26 cellular contexts compared by ENCODE assay signal in genomic region chr2:201090574-201090973, GRCh38.
"Had no signal": no experiment of that assay in that cellular context is flagged by ENCODE, and none has a peak within 500 bp of the region (broad histone marks: within the 10 kb centered on the region; RNA-seq: fewer than 3 reads in every experiment).

No MANE protein-coding gene starts in this region.

- DNase-seq: cerebellar nuclear complex; cortex of kidney; effector CD4-positive, alpha-beta T cell; foreskin keratinocyte; heart left ventricle; kidney; midbrain; naive thymus-derived CD4-positive, alpha-beta T cell; stimulated activated CD4-positive, alpha-beta T cell treated with anti-CD3 and anti-CD28 coated beads, Interleukin-12 subunit alpha, Interleukin-12 subunit beta, amount 100 ng/mL, for 4 hours; stimulated activated CD4-positive, alpha-beta T cell treated with anti-CD3 and anti-CD28 coated beads, Interleukin-1b, Interleukin-23, amount 100 ng/mL, for 48 hours; stimulated activated CD4-positive, alpha-beta T cell treated with anti-CD3 and anti-CD28 coated beads, Interleukin-4, amount 100 ng/mL, for 24 hours; stimulated activated naive CD4-positive, alpha-beta T cell treated with Interleukin-2 at 50 U/mL for 16 hours; stomach; testis; tibial artery; upper lobe of left lung had no signal

- H2AFZ ChIP-seq: hepatocyte, parathyroid adenoma had no signal

- H3K4me1 ChIP-seq: esophagus muscularis mucosa, foreskin keratinocyte, gastroesophageal sphincter, heart left ventricle, parathyroid adenoma, stomach, testis, tibial artery, upper lobe of left lung had no signal

- H3K27ac ChIP-seq: esophagus muscularis mucosa, foreskin keratinocyte, gastroesophageal sphincter, heart left ventricle, hepatocyte, parathyroid adenoma, stomach, testis, tibial artery, upper lobe of left lung had no signal

- H3K9me3 ChIP-seq: esophagus muscularis mucosa, gastroesophageal sphincter, heart left ventricle, stomach, testis, tibial artery, upper lobe of left lung had no signal

- ATAC-seq: foreskin keratinocyte; gastroesophageal sphincter; heart left ventricle; naive thymus-derived CD4-positive, alpha-beta T cell; sciatic nerve; stimulated activated effector memory CD8-positive, alpha-beta T cell treated with anti-CD3 and anti-CD28 coated beads, Interleukin-12 subunit alpha, Interleukin-12 subunit beta, amount 100 ng/mL, for 72 hours had no signal

- FAIRE-seq: endothelial cell of umbilical vein, kidney, urothelium cell line had no signal

- H3K4me3 ChIP-seq: esophagus muscularis mucosa, gastroesophageal sphincter, heart left ventricle, hepatocyte, lung, smooth muscle cell, stomach, testis, tibial artery, upper lobe of left lung had no signal

- H3K79me2 ChIP-seq: hepatocyte, parathyroid adenoma had no signal

- H3K4me2 ChIP-seq: smooth muscle cell had no signal

- H3K9ac ChIP-seq: parathyroid adenoma had no signal

- H3K27me3 ChIP-seq: esophagus muscularis mucosa, foreskin keratinocyte, gastroesophageal sphincter, heart left ventricle, hepatocyte, stomach, testis, tibial artery, upper lobe of left lung had no signal
